ENCODE assay signal across 8 cellular contexts in genomic region chr2:8229546-8229986, GRCh38.
DNase-seq lines count a peak whose midpoint lies in the region; ATAC-seq and TF ChIP-seq lines count a peak whose summit lies in the region.

No MANE protein-coding gene starts in this region.

- peak overlapping the region; percentile 74 for H3K27ac Mint-ChIP-seq in T-helper 2 cell treated with Interferon-gamma antibody and Interleukin-4, amounts not matched to agents 5 μg/mL and 100 μg/mL, for 36 hours
- H3K27ac Mint-ChIP-seq in dendritic cell treated with granulocyte-macrophage colony-stimulating factor and Interleukin-4, amounts not matched to agents 40 ng/mL and 50 ng/mL, for 4 days, result peak overlapping the region; percentile 82

- peak overlapping the region; percentile 83 for H2AFZ ChIP-seq in osteoblast (ENCODE audit: low read length)

- H3K4me2 ChIP-seq in osteoblast (ENCODE audit: insufficient read depth, low read length), result peak overlapping the region; percentile 49

- DNase-seq in CMK (ENCODE audit: low read depth) (peak; percentile 56), osteoblast (ENCODE audit: insufficient read length, low spot score, missing footprints) (peak; percentile 89), aorta (peak; percentile 80 to 86), amniotic stem cell (lab: John Stamatoyannopoulos, UW) (no peak)
- peak; percentile 52 for DNase-seq in T-helper 2 cell treated with Interferon-gamma antibody and Interleukin-4, amounts not matched to agents 5 μg/mL and 100 μg/mL, for 36 hours (ENCODE audit: low spot score)

- WGBS in aorta, 2 donors, result 26 to 27% methylated on average over 10 of the region's 10 CpGs

- H3K4me1 ChIP-seq in osteoblast (ENCODE audit: insufficient read depth, low read length) (peaks cover 8% of the 10 kb centered on the region), aorta (ENCODE audit: control insufficient read depth in 1 of 2, insufficient read depth in 2 of 2, low read length in 2 of 2) (no peaks in the 10 kb centered on the region)

- H3K27me3 ChIP-seq in osteoblast (ENCODE audit: insufficient read depth, low read length) (no peaks in the 10 kb centered on the region), aorta (ENCODE audit: control insufficient read depth in 1 of 2, insufficient read depth in 2 of 2, low read length in 1 of 2) (no peaks in the 10 kb centered on the region)

- H3K36me3 ChIP-seq in osteoblast (ENCODE audit: insufficient read depth, low read length) (no peaks in the 10 kb centered on the region), aorta (ENCODE audit: control insufficient read depth in 1 of 2, insufficient read depth in 2 of 2, low read length in 1 of 2) (no peaks in the 10 kb centered on the region)

- H3K4me3 Mint-ChIP-seq in T-helper 2 cell treated with Interferon-gamma antibody and Interleukin-4, amounts not matched to agents 5 μg/mL and 100 μg/mL, for 36 hours, result peak overlapping the region; percentile 37
- H3K4me3 Mint-ChIP-seq in dendritic cell treated with granulocyte-macrophage colony-stimulating factor and Interleukin-4, amounts not matched to agents 40 ng/mL and 50 ng/mL, for 4 days, result peak overlapping the region; percentile 51

- H3K79me2 ChIP-seq in osteoblast (ENCODE audit: insufficient read depth, low read length), result no peaks in the 10 kb centered on the region

- peak; percentile 76 for ATAC-seq in GM21360 (IDR thresholded peaks at IDR 0.05; ENCODE audit: unreplicated experiment)
- ATAC-seq in HG03565 (IDR thresholded peaks at IDR 0.05; ENCODE audit: unreplicated experiment), result peak; percentile 83
- peak; percentile 93 for ATAC-seq in aorta (ENCODE audit: low FRiP score)

- peak overlapping the region; percentile 36 for H3K27ac ChIP-seq in osteoblast (ENCODE audit: low read depth, low read length)
- peak overlapping the region in 1 of 2 donors; percentile 56 for H3K27ac ChIP-seq in aorta (ENCODE audit: low read depth in 1 of 2, low read length in 2 of 2)

- H4K20me1 ChIP-seq in osteoblast (ENCODE audit: insufficient read depth, low read length), result no peaks in the 10 kb centered on the region

- intact Hi-C loops in dendritic cell treated with granulocyte-macrophage colony-stimulating factor and Interleukin-4, amounts not matched to agents 40 ng/mL and 50 ng/mL, for 4 days (cut with micrococcal nuclease), result no loop called here
- intact Hi-C loops in aorta (cut with DNase I), result no loop called here

- H3K27me3 Mint-ChIP-seq in T-helper 2 cell treated with Interferon-gamma antibody and Interleukin-4, amounts not matched to agents 5 μg/mL and 100 μg/mL, for 36 hours (ENCODE audit: low read depth), result no peaks in the 10 kb centered on the region
- H3K27me3 Mint-ChIP-seq in dendritic cell treated with granulocyte-macrophage colony-stimulating factor and Interleukin-4, amounts not matched to agents 40 ng/mL and 50 ng/mL, for 4 days, result no peaks in the 10 kb centered on the region

- H3K36me3 Mint-ChIP-seq in T-helper 2 cell treated with Interferon-gamma antibody and Interleukin-4, amounts not matched to agents 5 μg/mL and 100 μg/mL, for 36 hours (ENCODE audit: low read depth), result peaks cover 3% of the 10 kb centered on the region
- H3K36me3 Mint-ChIP-seq in dendritic cell treated with granulocyte-macrophage colony-stimulating factor and Interleukin-4, amounts not matched to agents 40 ng/mL and 50 ng/mL, for 4 days (ENCODE audit: low read depth), result no peaks in the 10 kb centered on the region

- TF ChIP-seq CTCF in osteoblast (IDR thresholded peaks at IDR 0.05; ENCODE audit: extremely low read depth, low read depth, low read length), result no peak

- peaks cover 15% of the 10 kb centered on the region for H3K9me3 Mint-ChIP-seq in T-helper 2 cell treated with Interferon-gamma antibody and Interleukin-4, amounts not matched to agents 5 μg/mL and 100 μg/mL, for 36 hours
- H3K9me3 Mint-ChIP-seq in dendritic cell treated with granulocyte-macrophage colony-stimulating factor and Interleukin-4, amounts not matched to agents 40 ng/mL and 50 ng/mL, for 4 days, result no peaks in the 10 kb centered on the region

- H3K4me3 ChIP-seq in osteoblast (ENCODE audit: insufficient read depth, low read length), result peak overlapping the region; percentile 21
- peak overlapping the region in 1 of 2 donors; percentile 15 for H3K4me3 ChIP-seq in aorta (ENCODE audit: low read length in 2 of 2)

- H3K9me3 ChIP-seq in osteoblast (ENCODE audit: low read depth, low read length) (no peaks in the 10 kb centered on the region), aorta (ENCODE audit: control insufficient read depth, low read length) (no peaks in the 10 kb centered on the region)

- peaks cover 17% of the 10 kb centered on the region for H3K4me1 Mint-ChIP-seq in T-helper 2 cell treated with Interferon-gamma antibody and Interleukin-4, amounts not matched to agents 5 μg/mL and 100 μg/mL, for 36 hours (ENCODE audit: low read depth)
- H3K4me1 Mint-ChIP-seq in dendritic cell treated with granulocyte-macrophage colony-stimulating factor and Interleukin-4, amounts not matched to agents 40 ng/mL and 50 ng/mL, for 4 days (ENCODE audit: low read depth), result peaks cover 24% of the 10 kb centered on the region
